ENCODE assay signal across 8 cellular contexts in the genomic region with DNA sequence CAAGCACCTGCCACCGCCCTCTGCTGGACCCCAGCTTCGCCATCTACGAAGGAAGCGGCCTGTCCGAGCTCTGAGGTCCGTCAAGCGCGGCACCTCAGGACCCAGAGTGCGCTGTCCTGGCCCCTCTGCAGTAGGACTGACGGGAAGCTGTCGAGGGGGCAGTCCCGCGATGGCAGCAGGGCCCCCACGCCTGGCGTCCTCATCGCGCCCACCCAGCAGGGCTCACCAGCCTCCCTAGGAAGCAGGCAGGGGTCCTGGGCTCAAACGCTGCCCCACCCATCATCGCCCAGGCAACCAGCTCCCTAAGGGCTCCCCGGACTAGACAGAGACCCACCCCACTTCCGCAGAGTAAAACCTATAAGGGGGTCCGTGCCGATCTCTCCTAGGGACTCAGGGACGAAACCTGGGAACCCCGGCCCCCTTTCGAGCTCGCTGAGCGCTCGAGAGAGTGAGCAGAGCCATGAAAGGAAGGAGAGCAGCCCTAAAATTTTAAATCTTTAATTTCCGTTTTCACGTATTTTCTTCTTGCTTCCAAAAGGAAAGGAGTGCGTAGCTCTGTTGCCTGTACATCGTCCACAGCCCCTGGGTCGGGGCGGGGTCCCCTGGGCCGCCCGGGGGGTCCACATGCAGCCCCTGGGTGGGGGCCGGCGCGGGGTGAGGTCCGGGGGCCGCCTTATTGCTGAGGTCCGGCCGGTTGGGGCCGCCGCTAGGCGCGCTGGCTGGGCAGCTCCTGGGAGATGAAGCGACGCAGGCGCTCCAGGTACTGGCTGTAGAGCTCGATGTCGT. TPM values are rescaled to one million over a fixed set of nuclear protein-coding genes. Genes with fewer than 3 reads are reported as not detected.
DNase-seq lines count a peak whose midpoint lies in the region; ATAC-seq and TF ChIP-seq lines count a peak whose summit lies in the region.
"Not testable (repeated sequence)": the region's sequence is repeated elsewhere in the genome, so short reads cannot be mapped to it uniquely, and the experiment has no call there.

No MANE protein-coding gene starts in this region.

- H3K27me3 Mint-ChIP-seq in activated naive CD8-positive, alpha-beta T cell treated with anti-CD3 and anti-CD28 coated beads for 36 hours: not testable (repeated sequence)

- H3K9me3 Mint-ChIP-seq in activated naive CD8-positive, alpha-beta T cell treated with anti-CD3 and anti-CD28 coated beads for 36 hours: not testable (repeated sequence)

- intact Hi-C loops in Panc1 (cut with micrococcal nuclease; ENCODE audit: unreplicated experiment); left colon (cut with DNase I, micrococcal nuclease); upper lobe of right lung (cut with DNase I): not testable (repeated sequence)

- H3K4me3 ChIP-seq in Panc1 (ENCODE audit: low read depth in 2 of 2, low read length in 2 of 2) (peak overlapping the region; percentile 67 to 80), parathyroid adenoma (ENCODE audit: low read depth, low read length) (peak overlapping the region; percentile 80), upper lobe of right lung (peak overlapping the region; percentile 93)

- peak; percentile 20; the same call in 1 of the 2 replicates for TF ChIP-seq CTCF in GM12874 (IDR thresholded peaks at IDR 0.05; ENCODE audit: insufficient read depth, low read depth, low read length)
- TF ChIP-seq CTCF in Panc1 (IDR thresholded peaks at IDR 0.05); parathyroid adenoma (IDR thresholded peaks at IDR 0.05); upper lobe of right lung (IDR thresholded peaks at IDR 0.05): not testable (repeated sequence)

- not testable (repeated sequence) for H3K27me3 ChIP-seq in Panc1 (ENCODE audit: control insufficient read depth, insufficient read depth, low read length); parathyroid adenoma (ENCODE audit: control insufficient read depth, insufficient read depth, low read length); upper lobe of right lung

- DNase-seq in Panc1 (ENCODE audit: low read depth, low spot score); activated naive CD8-positive, alpha-beta T cell treated with anti-CD3 and anti-CD28 coated beads for 36 hours; epithelial cell of prostate (ENCODE audit: low read depth, low spot score); left colon; upper lobe of right lung: not testable (repeated sequence)

- in situ Hi-C loops in Panc1 (cut with HindIII; ENCODE audit: low pct_unique_long_range_greater_than_20kb, low sequenced_read_pairs): not testable (repeated sequence)

- H3K27ac Mint-ChIP-seq in activated naive CD8-positive, alpha-beta T cell treated with anti-CD3 and anti-CD28 coated beads for 36 hours: peak overlapping the region; percentile 99

- peaks cover 23% of the 10 kb centered on the region for H3K79me2 ChIP-seq in parathyroid adenoma

- H3K4me2 ChIP-seq in parathyroid adenoma (ENCODE audit: low read length): peak overlapping the region; percentile 77

- peak overlapping the region; percentile 89 for H2AFZ ChIP-seq in parathyroid adenoma

- CTCF ChIA-PET in Panc1 (lab: Charles Lee): interaction anchor here (0.6 to 1.2 kb wide), 3 partner anchors 8 to 102 kb away, joined by 3 to 4 read pairs (median 4); a partner anchor contains a TSS

- BruUV-seq in Panc1 (replicated peaks; lab: Mats Ljungman, UMichigan): not testable (repeated sequence)

- not testable (repeated sequence) for H3K9ac ChIP-seq in parathyroid adenoma

- peaks cover 19% of the 10 kb centered on the region for H3K4me1 Mint-ChIP-seq in activated naive CD8-positive, alpha-beta T cell treated with anti-CD3 and anti-CD28 coated beads for 36 hours

- peak overlapping the region; percentile 100 for H3K4me3 Mint-ChIP-seq in activated naive CD8-positive, alpha-beta T cell treated with anti-CD3 and anti-CD28 coated beads for 36 hours

- H3K36me3 Mint-ChIP-seq in activated naive CD8-positive, alpha-beta T cell treated with anti-CD3 and anti-CD28 coated beads for 36 hours: peaks cover 19% of the 10 kb centered on the region

- H3K4me1 ChIP-seq in Panc1 (ENCODE audit: control insufficient read depth, insufficient read depth, low read length): peaks cover 14% of the 10 kb centered on the region; the same call in 1 of the 2 replicates
- H3K4me1 ChIP-seq in parathyroid adenoma: peaks cover 23% of the 10 kb centered on the region
- H3K4me1 ChIP-seq in upper lobe of right lung: peaks cover 47% of the 10 kb centered on the region

- H3K36me3 ChIP-seq in Panc1 (ENCODE audit: control insufficient read depth, insufficient read depth, low read length); parathyroid adenoma (ENCODE audit: control insufficient read depth, insufficient read depth, low read length): not testable (repeated sequence)
- H3K36me3 ChIP-seq in upper lobe of right lung: peaks cover 14% of the 10 kb centered on the region

- H3K27ac ChIP-seq in Panc1 (ENCODE audit: low read length): peak overlapping the region; percentile 77
- H3K27ac ChIP-seq in epithelial cell of prostate: peak overlapping the region; percentile 79
- H3K27ac ChIP-seq in parathyroid adenoma: peak overlapping the region; percentile 92
- H3K27ac ChIP-seq in upper lobe of right lung: peak overlapping the region; percentile 93

- ATAC-seq in HG03045 (IDR thresholded peaks at IDR 0.05; ENCODE audit: unreplicated experiment) (peak; percentile 5), left colon (peak; percentile 19), upper lobe of right lung (peak; percentile 5)
- not testable (repeated sequence) for ATAC-seq in Panc1

- POLR2A ChIA-PET in Panc1 (lab: Charles Lee): not testable (repeated sequence)

- H3K9me3 ChIP-seq in Panc1 (ENCODE audit: control insufficient read depth, insufficient read depth, low read depth, low read length); parathyroid adenoma (ENCODE audit: control insufficient read depth, low read length); upper lobe of right lung: not testable (repeated sequence)

RNA-seq across cellular contexts. Expression of a gene that starts 8.6 kb away (rescaled TPM):
- 57.1 TPM for total RNA-seq in Panc1 (2021; ENCODE audit: unreplicated experiment)
- 92.3 TPM for polyA plus RNA-seq in Panc1 (2012; ENCODE audit: insufficient read length)
- total RNA-seq in activated naive CD8-positive, alpha-beta T cell treated with anti-CD3 and anti-CD28 coated beads for 36 hours: 100 to 1,000 TPM in 1 of 2 experiments, 10 to 100 TPM in 1; 98.7 to 106 TPM
- 10 to 100 TPM; 61.5 to 63.5 TPM for total RNA-seq in left colon
- 76.1 TPM for total RNA-seq in upper lobe of right lung

RNA-seq across cellular contexts. Expression of a gene that starts 13.3 kb away (rescaled TPM):
- 79.3 TPM for total RNA-seq in Panc1 (2021; ENCODE audit: unreplicated experiment)
- 74.5 TPM for polyA plus RNA-seq in Panc1 (2012; ENCODE audit: insufficient read length)
- total RNA-seq in activated naive CD8-positive, alpha-beta T cell treated with anti-CD3 and anti-CD28 coated beads for 36 hours: 10 to 100 TPM; 37.9 to 39.0 TPM
- total RNA-seq in left colon: 10 to 100 TPM; 30.6 to 35.9 TPM
- total RNA-seq in upper lobe of right lung: 28.0 TPM

RNA-seq across cellular contexts. Expression of a gene that starts 28.4 kb away (rescaled TPM):
- total RNA-seq in Panc1 (2021; ENCODE audit: unreplicated experiment) (52.1 TPM), left colon (10 to 100 TPM; 41.9 to 43.0 TPM), upper lobe of right lung (37.2 TPM)
- 66.2 TPM for polyA plus RNA-seq in Panc1 (2012; ENCODE audit: insufficient read length)
- total RNA-seq in activated naive CD8-positive, alpha-beta T cell treated with anti-CD3 and anti-CD28 coated beads for 36 hours: 10 to 100 TPM; 53.1 to 54.2 TPM

RNA-seq across cellular contexts. Expression of a gene that starts 28.5 kb away (rescaled TPM):
- total RNA-seq in Panc1 (2021; ENCODE audit: unreplicated experiment) (8.9 TPM), left colon (10 to 100 TPM; 19.1 to 29.1 TPM), upper lobe of right lung (6.3 TPM)
- polyA plus RNA-seq in Panc1 (2012; ENCODE audit: insufficient read length): 8.5 TPM
- 1 to 10 TPM; 5.7 to 5.9 TPM for total RNA-seq in activated naive CD8-positive, alpha-beta T cell treated with anti-CD3 and anti-CD28 coated beads for 36 hours

RNA-seq across cellular contexts. Expression of a gene that starts 28.5 kb away (rescaled TPM):
- total RNA-seq in Panc1 (2021; ENCODE audit: unreplicated experiment) (98.4 TPM), left colon (10 to 100 TPM; 56.3 to 76.5 TPM), upper lobe of right lung (73.2 TPM)
- polyA plus RNA-seq in Panc1 (2012; ENCODE audit: insufficient read length): 94.3 TPM
- total RNA-seq in activated naive CD8-positive, alpha-beta T cell treated with anti-CD3 and anti-CD28 coated beads for 36 hours: 10 to 100 TPM; 31.0 to 35.0 TPM
